Comparison of ENCODE assay signal across 6 cellular contexts in genomic region chr14:20427231-20428009, GRCh38. TPM values are rescaled to one million over a fixed set of nuclear protein-coding genes. Genes with fewer than 3 reads are reported as not detected.
DNase-seq lines count a peak whose midpoint lies in the region; ATAC-seq, FAIRE-seq and TF ChIP-seq lines count a peak whose summit lies in the region.

No MANE protein-coding gene starts in this region.

- TF ChIP-seq CTCF in right atrium auricular region (IDR thresholded peaks at IDR 0.05) = no peak
- no peak for TF ChIP-seq CTCF in astrocyte of the spinal cord (IDR thresholded peaks at IDR 0.05; ENCODE audit: low read depth, low read length)
- TF ChIP-seq CTCF in psoas muscle (IDR thresholded peaks at IDR 0.05) = no peak

- ATAC-seq in Right ventricle myocardium superior (ENCODE audit: poor library complexity) (peak; percentile 52), psoas muscle (peak in 2 of 4 donors; percentile 40 to 48)

- H3K36me3 ChIP-seq in right atrium auricular region (no peaks in the 10 kb centered on the region), psoas muscle (ENCODE audit: insufficient read depth in 1 of 2, low read depth in 1 of 2) (peaks cover 0 to 44% of the 10 kb centered on the region in 2 donors)

- in situ Hi-C loops in astrocyte of the spinal cord (cut with HindIII; ENCODE audit: low sequenced_read_pairs) = no loop called here

- intact Hi-C loops in Right ventricle myocardium superior (cut with DNase I) = no loop called here
- intact Hi-C loops in psoas muscle (cut with DNase I) = no loop called here

- FAIRE-seq in HTR-8/SVneo (lab: Jason Lieb, UNC) = no peak

- 77 to 85% (median 80%) methylated on average over 5 of the region's 5 CpGs for WGBS in psoas muscle, 3 donors

- H3K27me3 ChIP-seq in right atrium auricular region (no peaks in the 10 kb centered on the region), psoas muscle (ENCODE audit: insufficient read depth in 3 of 3, low read length in 2 of 3) (no peaks in the 10 kb centered on the region)

- H3K4me3 ChIP-seq in right atrium auricular region (no peak overlapping the region), astrocyte of the spinal cord (ENCODE audit: low read depth, low read length) (no peak overlapping the region), psoas muscle (no peak overlapping the region)

- H3K4me1 ChIP-seq in right atrium auricular region (peaks cover 0 to 9% of the 10 kb centered on the region in 2 donors), psoas muscle (peaks cover 15% of the 10 kb centered on the region)

- H3K9me3 ChIP-seq in right atrium auricular region (no peaks in the 10 kb centered on the region), psoas muscle (no peaks in the 10 kb centered on the region)

- DNase-seq in Right ventricle myocardium superior (no peak), right atrium auricular region (ENCODE audit: low spot score) (no peak), HTR-8/SVneo (ENCODE audit: insufficient read length, low spot score) (peak; percentile 57), astrocyte of the spinal cord (ENCODE audit: low read depth, low spot score) (peak; percentile 66), psoas muscle (no peak), NCI-H1694 treated with DMSO at 0.1 percent for 48 hours (lab: John Stamatoyannopoulos, UW) (no peak)

- no peak overlapping the region for H3K27ac ChIP-seq in right atrium auricular region
- peak overlapping the region; percentile 53 for H3K27ac ChIP-seq in psoas muscle

RNA-seq across cellular contexts. Expression of gene KLHL33, which starts 8.5 kb away (rescaled TPM):
- total RNA-seq in Right ventricle myocardium superior (0.70 TPM), right atrium auricular region (under 1 TPM; 0.35 to 0.44 TPM), psoas muscle (10 to 100 TPM in 2 of 4 donors, 1 to 10 TPM in 2; 2.3 to 19.5 (median 9.8) TPM)
- polyA plus RNA-seq in psoas muscle = 1 to 10 TPM in 2 of 3 donors, under 1 TPM in 1; 0.30 to 2.8 (median 1.3) TPM

RNA-seq across cellular contexts. Expression of gene TEP1, which starts 14.1 kb away (rescaled TPM):
- total RNA-seq in Right ventricle myocardium superior (9.3 TPM), right atrium auricular region (10 to 100 TPM in 1 of 2 donors, 1 to 10 TPM in 1; 6.9 to 11.9 TPM), psoas muscle (10 to 100 TPM; 14.7 to 44.8 (median 21.2) TPM)
- 1 to 10 TPM; 4.2 to 6.8 (median 6.7) TPM for polyA plus RNA-seq in psoas muscle

RNA-seq across cellular contexts. Expression of gene OSGEP, which starts 27.2 kb away (rescaled TPM):
- total RNA-seq in Right ventricle myocardium superior = 15.6 TPM
- 10 to 100 TPM; 23.8 to 30.1 TPM for total RNA-seq in right atrium auricular region
- 10 to 100 TPM; 17.2 to 24.4 (median 18.6) TPM for total RNA-seq in psoas muscle
- polyA plus RNA-seq in psoas muscle = 10 to 100 TPM; 16.6 to 24.3 (median 18.2) TPM

RNA-seq across cellular contexts. Expression of gene APEX1, which starts 27.6 kb away (rescaled TPM):
- 69.2 TPM for total RNA-seq in Right ventricle myocardium superior
- total RNA-seq in right atrium auricular region = 10 to 100 TPM; 72.6 to 97.6 TPM
- 10 to 100 TPM; 61.1 to 98.4 (median 85.8) TPM for total RNA-seq in psoas muscle
- 100 to 1,000 TPM in 1 of 3 donors, 10 to 100 TPM in 2; 90.0 to 111 (median 99.3) TPM for polyA plus RNA-seq in psoas muscle

RNA-seq across cellular contexts. Expression of gene PIP4P1, which starts 33.8 kb away (rescaled TPM):
- total RNA-seq in Right ventricle myocardium superior (18.4 TPM), right atrium auricular region (10 to 100 TPM in 1 of 2 donors, 1 to 10 TPM in 1; 9.8 to 13.3 TPM), psoas muscle (10 to 100 TPM; 15.6 to 29.7 (median 20.7) TPM)
- 10 to 100 TPM; 23.0 to 56.5 (median 36.8) TPM for polyA plus RNA-seq in psoas muscle

Comparison
In these comparisons a context has a peak if more than half of its experiments do, and no peak if none do; other contexts are left out.
1. DNase-seq: peak in HTR-8/SVneo (single experiment) and astrocyte of the spinal cord (single experiment); none in Right ventricle myocardium superior (single experiment), right atrium auricular region (single experiment), psoas muscle (0 of 2) and NCI-H1694 treated with DMSO at 0.1 percent for 48 hours (single experiment).